ENCODE assay signal across 27 cellular contexts in genomic region chr17:50840311-50840851, GRCh38. TPM values are rescaled to one million over a fixed set of nuclear protein-coding genes. Genes with fewer than 3 reads are reported as not detected.
"Had no signal": no experiment of that assay in that cellular context is flagged by ENCODE, and none has a peak within 500 bp of the region (broad histone marks: within the 10 kb centered on the region; RNA-seq: fewer than 3 reads in every experiment).

No MANE protein-coding gene starts in this region.

- H3K27me3 ChIP-seq: body of pancreas, cardiac muscle cell, sigmoid colon, tibial nerve had no signal

- DNase-seq: activated CD4-positive, alpha-beta memory T cell treated with anti-CD3 and anti-CD28 coated beads for 36 hours; activated CD4-positive, alpha-beta T cell treated with anti-CD3 and anti-CD28 coated beads for 48 hours; activated gamma-delta T cell treated with Interleukin-2 at 50 U/mL for 16 hours; activated T-cell treated with anti-CD3 and anti-CD28 coated beads for 4 hours; anterior cingulate cortex; body of pancreas; effector CD4-positive, alpha-beta T cell; erythroblast; foreskin fibroblast; left ventricle myocardium superior; nephron progenitor cell; nucleus accumbens; sigmoid colon; stimulated activated CD4-positive, alpha-beta T cell treated with anti-CD3 and anti-CD28 coated beads, Interleukin-15, amount 100 ng/mL, for 24 hours; stomach; T-helper 9 cell had no signal

- H3K4me2 ChIP-seq: smooth muscle cell had no signal

- H3K27ac Mint-ChIP-seq: activated CD4-positive, alpha-beta memory T cell treated with anti-CD3 and anti-CD28 coated beads for 36 hours; activated naive CD4-positive, alpha-beta T cell treated with anti-CD3 and anti-CD28 coated beads, Interleukin-2, amount 50 U/mL, for 24 hours; dendritic cell treated with granulocyte-macrophage colony-stimulating factor and Interleukin-4, amounts not matched to agents 40 ng/mL and 50 ng/mL, for 4 days; memory B cell; nephron progenitor cell; stimulated activated memory B cell treated with anti-CD40 and anti-IgM and Interleukin-4, amounts not matched to agents 10 μg/mL and 1 μg/mL and 100 μg/mL, for 72 hours had no signal

- H3K27me3 Mint-ChIP-seq: activated naive CD4-positive, alpha-beta T cell treated with anti-CD3 and anti-CD28 coated beads, Interleukin-2, amount 50 U/mL, for 24 hours had no signal

- H3K4me3 Mint-ChIP-seq: activated CD4-positive, alpha-beta memory T cell treated with anti-CD3 and anti-CD28 coated beads for 36 hours; activated naive CD4-positive, alpha-beta T cell treated with anti-CD3 and anti-CD28 coated beads, Interleukin-2, amount 50 U/mL, for 24 hours; dendritic cell treated with granulocyte-macrophage colony-stimulating factor and Interleukin-4, amounts not matched to agents 40 ng/mL and 50 ng/mL, for 4 days; memory B cell; nephron progenitor cell; stimulated activated memory B cell treated with anti-CD40 and anti-IgM and Interleukin-4, amounts not matched to agents 10 μg/mL and 1 μg/mL and 100 μg/mL, for 72 hours had no signal

- H3K9me3 ChIP-seq: body of pancreas, sigmoid colon, stomach, suprapubic skin, tibial nerve had no signal

- H3K36me3 Mint-ChIP-seq: activated CD4-positive, alpha-beta memory T cell treated with anti-CD3 and anti-CD28 coated beads for 36 hours; activated naive CD4-positive, alpha-beta T cell treated with anti-CD3 and anti-CD28 coated beads, Interleukin-2, amount 50 U/mL, for 24 hours; memory B cell; stimulated activated memory B cell treated with anti-CD40 and anti-IgM and Interleukin-4, amounts not matched to agents 10 μg/mL and 1 μg/mL and 100 μg/mL, for 72 hours had no signal

- H3K36me3 ChIP-seq: cardiac muscle cell, sigmoid colon, stomach, suprapubic skin, tibial nerve had no signal

- H3K9me3 Mint-ChIP-seq: activated CD4-positive, alpha-beta memory T cell treated with anti-CD3 and anti-CD28 coated beads for 36 hours; activated naive CD4-positive, alpha-beta T cell treated with anti-CD3 and anti-CD28 coated beads, Interleukin-2, amount 50 U/mL, for 24 hours; dendritic cell treated with granulocyte-macrophage colony-stimulating factor and Interleukin-4, amounts not matched to agents 40 ng/mL and 50 ng/mL, for 4 days; memory B cell; nephron progenitor cell; stimulated activated memory B cell treated with anti-CD40 and anti-IgM and Interleukin-4, amounts not matched to agents 10 μg/mL and 1 μg/mL and 100 μg/mL, for 72 hours had no signal

- H3K4me3 ChIP-seq: body of pancreas, cardiac muscle cell, sigmoid colon, smooth muscle cell, stomach, suprapubic skin, tibial nerve had no signal

- H3K27ac ChIP-seq: body of pancreas, cardiac muscle cell, sigmoid colon, stomach, suprapubic skin had no signal

- H3K4me1 Mint-ChIP-seq: activated naive CD4-positive, alpha-beta T cell treated with anti-CD3 and anti-CD28 coated beads, Interleukin-2, amount 50 U/mL, for 24 hours had no signal

- ATAC-seq: body of pancreas; left ventricle myocardium superior; stimulated activated memory B cell treated with anti-CD40 and anti-IgM and Interleukin-4, amounts not matched to agents 10 μg/mL and 1 μg/mL and 100 μg/mL, for 72 hours had no signal

RNA-seq across cellular contexts. Expression of gene WFIKKN2, which starts 5.0 kb away (rescaled TPM):
- total RNA-seq: activated CD4-positive, alpha-beta memory T cell treated with anti-CD3 and anti-CD28 coated beads for 36 hours; cardiac muscle cell; glomerular endothelial cell; mononuclear cell; smooth muscle cell; T-helper 1 cell treated with Interleukin-12 subunit alpha and Interleukin-12 subunit beta and Interleukin-4 antibody, amounts not matched to agents 30 ng/mL and 1 ng/mL, for 36 hours had no signal
- polyA plus RNA-seq: smooth muscle cell had no signal
